In the genomic region with DNA sequence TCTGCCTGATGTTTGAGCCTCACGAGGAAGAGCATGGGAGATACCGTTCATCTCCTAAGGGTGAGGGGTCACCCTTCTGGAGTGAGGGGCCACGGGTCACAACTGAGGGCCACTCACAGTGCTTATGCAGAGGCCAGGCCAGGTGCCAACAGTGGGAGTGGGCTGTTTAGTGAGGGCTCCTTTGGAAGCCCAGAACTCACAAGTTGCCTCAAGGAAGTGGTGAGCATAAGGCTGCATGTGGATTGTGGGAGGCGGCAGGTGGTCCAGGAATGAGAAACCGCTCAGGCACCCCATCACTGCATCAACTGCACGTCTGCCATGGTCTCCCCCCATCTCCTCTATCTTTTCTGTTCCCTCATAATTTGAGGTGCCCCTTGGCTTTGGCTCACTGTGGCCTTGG, we compare ENCODE assay signal across 14 cellular contexts. TPM values are rescaled to one million over a fixed set of nuclear protein-coding genes. Genes with fewer than 3 reads are reported as not detected.
A peak's percentile ranks its signal among the peaks of the same experiment; 100 is the strongest.
DNase-seq lines count a peak whose midpoint lies in the region; ATAC-seq and TF ChIP-seq lines count a peak whose summit lies in the region.
"Had no signal": no experiment of that assay in that cellular context is flagged by ENCODE, and none has a peak within 500 bp of the region (broad histone marks: within the 10 kb centered on the region; RNA-seq: fewer than 3 reads in every experiment).

No MANE protein-coding gene starts in this region.

- ATAC-seq in HG03378 (IDR thresholded peaks at IDR 0.05; ENCODE audit: unreplicated experiment): no peak
- no peak for ATAC-seq in activated CD4-positive, alpha-beta T cell treated with anti-CD3 and anti-CD28 coated beads for 36 hours
- ATAC-seq: SK-N-SH treated with all-trans-retinoic acid at 6 μM for 48 hours had no signal

- H3K36me3 ChIP-seq in BLaER1 treated with 17β-estradiol and CSF1 and Interleukin-3, amounts not matched to agents 10 nM and 100 nM: no peaks in the 10 kb centered on the region
- H3K36me3 ChIP-seq: ovary, transverse colon had no signal

- intact Hi-C loops in activated CD4-positive, alpha-beta T cell treated with anti-CD3 and anti-CD28 coated beads for 36 hours (cut with DNase I, micrococcal nuclease): no loop called here

- peak overlapping the region in 2 of 11 experiments; percentile 48 to 53; a peak in 1 of 22 replicates for H3K9ac ChIP-seq in BLaER1 treated with 17β-estradiol and CSF1 and Interleukin-3, amounts not matched to agents 10 nM and 100 nM

- no peaks in the 10 kb centered on the region for H3K27me3 Mint-ChIP-seq in osteocyte (ENCODE audit: unreplicated experiment)
- H3K27me3 Mint-ChIP-seq in activated CD4-positive, alpha-beta T cell treated with anti-CD3 and anti-CD28 coated beads for 36 hours: no peaks in the 10 kb centered on the region

- H3K4me3 ChIP-seq in BLaER1 treated with 17β-estradiol and CSF1 and Interleukin-3, amounts not matched to agents 10 nM and 100 nM: no peak overlapping the region; a peak in 1 of 20 replicates

- peaks cover 48% of the 10 kb centered on the region for H3K4me1 Mint-ChIP-seq in osteocyte (ENCODE audit: unreplicated experiment)
- peaks cover 11% of the 10 kb centered on the region for H3K4me1 Mint-ChIP-seq in activated CD4-positive, alpha-beta T cell treated with anti-CD3 and anti-CD28 coated beads for 36 hours

- peak overlapping the region; percentile 75 to 97 (median 87) for H3K4me2 ChIP-seq in BLaER1 treated with 17β-estradiol and CSF1 and Interleukin-3, amounts not matched to agents 10 nM and 100 nM

- no peak for TF ChIP-seq CTCF in osteocyte (IDR thresholded peaks at IDR 0.05)

- H4K20me1 ChIP-seq in BLaER1 treated with 17β-estradiol and CSF1 and Interleukin-3, amounts not matched to agents 10 nM and 100 nM: no peaks in the 10 kb centered on the region

- H3K27ac Mint-ChIP-seq in osteocyte (ENCODE audit: unreplicated experiment): peak overlapping the region; percentile 84
- H3K27ac Mint-ChIP-seq in activated CD4-positive, alpha-beta T cell treated with anti-CD3 and anti-CD28 coated beads for 36 hours: no peak overlapping the region

- CTCF ChIA-PET in activated CD4-positive, alpha-beta T cell treated with anti-CD3 and anti-CD28 coated beads for 36 hours (lab: Charles Lee): interaction anchor here (0.9 kb wide), 2 partner anchors 25 to 27 kb away, joined by 3 to 4 read pairs; a partner anchor contains a TSS

- peak overlapping the region in 2 of 11 experiments; percentile 52 to 60; a peak in 2 of 22 replicates for H3K27ac ChIP-seq in BLaER1 treated with 17β-estradiol and CSF1 and Interleukin-3, amounts not matched to agents 10 nM and 100 nM
- H3K27ac ChIP-seq in angular gyrus (ENCODE audit: low read depth, low read length) (peak overlapping the region; percentile 72), layer of hippocampus (ENCODE audit: low read depth, low read length) (peak overlapping the region; percentile 27)
- H3K27ac ChIP-seq: foreskin keratinocyte had no signal

- no peaks in the 10 kb centered on the region for H3K36me3 Mint-ChIP-seq in osteocyte (ENCODE audit: unreplicated experiment)
- H3K36me3 Mint-ChIP-seq in activated CD4-positive, alpha-beta T cell treated with anti-CD3 and anti-CD28 coated beads for 36 hours (ENCODE audit: low read depth): no peaks in the 10 kb centered on the region

- H3K4me1 ChIP-seq in BLaER1 treated with 17β-estradiol and CSF1 and Interleukin-3, amounts not matched to agents 10 nM and 100 nM: peaks cover 15 to 24% (median 19%) of the 10 kb centered on the region in 10 experiments
- H3K4me1 ChIP-seq: foreskin keratinocyte had no signal

- POLR2A ChIA-PET in activated CD4-positive, alpha-beta T cell treated with anti-CD3 and anti-CD28 coated beads for 36 hours (lab: Charles Lee): no interaction called here

- no peaks in the 10 kb centered on the region for H3K9me3 Mint-ChIP-seq in osteocyte (ENCODE audit: unreplicated experiment)
- H3K9me3 Mint-ChIP-seq in activated CD4-positive, alpha-beta T cell treated with anti-CD3 and anti-CD28 coated beads for 36 hours (ENCODE audit: low read depth): no peaks in the 10 kb centered on the region

- peak overlapping the region; percentile 61 for H3K4me3 Mint-ChIP-seq in osteocyte (ENCODE audit: unreplicated experiment)
- H3K4me3 Mint-ChIP-seq in activated CD4-positive, alpha-beta T cell treated with anti-CD3 and anti-CD28 coated beads for 36 hours: no peak overlapping the region

- no peaks in the 10 kb centered on the region for H3K27me3 ChIP-seq in BLaER1 treated with 17β-estradiol and CSF1 and Interleukin-3, amounts not matched to agents 10 nM and 100 nM
- no peaks in the 10 kb centered on the region for H3K27me3 ChIP-seq in layer of hippocampus (ENCODE audit: control insufficient read depth, insufficient read depth, low read length)
- H3K27me3 ChIP-seq: ovary, transverse colon had no signal

- no peak for DNase-seq in osteocyte (ENCODE audit: extremely low spot score, unreplicated experiment)
- no peak for DNase-seq in superior temporal gyrus (ENCODE audit: extremely low spot score)
- DNase-seq in NCI-H187 treated with DMSO at 0.1 percent for 48 hours (lab: John Stamatoyannopoulos, UW): no peak
- no peak for DNase-seq in activated CD4-positive, alpha-beta T cell treated with anti-CD3 and anti-CD28 coated beads for 36 hours
- DNase-seq: foreskin keratinocyte, OCI-M1, transverse colon had no signal

- no peaks in the 10 kb centered on the region for H3K9me3 ChIP-seq in BLaER1 treated with 17β-estradiol and CSF1 and Interleukin-3, amounts not matched to agents 10 nM and 100 nM (replicated peaks in 1 of 11)
- H3K9me3 ChIP-seq: ovary, transverse colon had no signal

RNA-seq across cellular contexts. Expression of a gene that starts 26.5 kb away (rescaled TPM):
- 2.0 and 3.3 TPM in 2 replicates for total RNA-seq in osteocyte
- not detected for total RNA-seq in activated CD4-positive, alpha-beta T cell treated with anti-CD3 and anti-CD28 coated beads for 36 hours
- total RNA-seq: foreskin keratinocyte, HepG2 had no signal
